In genomic region chr7:57876-58275, GRCh38 we compare ENCODE assay signal across 19 cellular contexts.
DNase-seq lines count a peak whose midpoint lies in the region; TF ChIP-seq lines count a peak whose summit lies in the region.
"Had no signal": no experiment of that assay in that cellular context is flagged by ENCODE, and none has a peak within 500 bp of the region (broad histone marks: within the 10 kb centered on the region; RNA-seq: fewer than 3 reads in every experiment).

No MANE protein-coding gene starts in this region.

- no peak overlapping the region for H3K27ac Mint-ChIP-seq in CD14-positive monocyte
- H3K27ac Mint-ChIP-seq: CD8-positive, alpha-beta memory T cell had no signal

- no peak overlapping the region for H3K4me3 Mint-ChIP-seq in CD14-positive monocyte
- H3K4me3 Mint-ChIP-seq: CD8-positive, alpha-beta memory T cell had no signal

- peaks cover 3 to 9% (median 7%) of the 10 kb centered on the region in 7 donors for H3K9me3 Mint-ChIP-seq in CD14-positive monocyte
- H3K9me3 Mint-ChIP-seq: CD8-positive, alpha-beta memory T cell had no signal

- TF ChIP-seq CTCF in fibroblast of pulmonary artery (IDR thresholded peaks at IDR 0.05; ENCODE audit: low read length, missing control alignments) = no peak
- no peak for TF ChIP-seq CTCF in CD14-positive monocyte (IDR thresholded peaks at IDR 0.05)

- peaks cover 1 to 3% (median 1%) of the 10 kb centered on the region in 3 donors for H3K27me3 Mint-ChIP-seq in CD14-positive monocyte (ENCODE audit: low read depth in 3 of 3)

- no peaks in the 10 kb centered on the region for H3K36me3 Mint-ChIP-seq in CD14-positive monocyte
- H3K36me3 Mint-ChIP-seq: CD8-positive, alpha-beta memory T cell had no signal

- H3K4me1 Mint-ChIP-seq in CD14-positive monocyte = peaks cover 19% of the 10 kb centered on the region
- H3K4me1 Mint-ChIP-seq: CD8-positive, alpha-beta memory T cell had no signal

- DNase-seq in NCI-H1694 treated with DMSO at 0.1 percent for 48 hours (lab: John Stamatoyannopoulos, UW) = peak; percentile 12
- DNase-seq in NCI-H1694 (lab: John Stamatoyannopoulos, UW) = no peak
- DNase-seq in CD1c-positive myeloid dendritic cell (ENCODE audit: extremely low spot score) = peak; percentile 10
- DNase-seq in fibroblast of pulmonary artery (ENCODE audit: low read depth) = peak; percentile 17
- DNase-seq in posterior vena cava (ENCODE audit: low spot score) = peak; percentile 50
- DNase-seq in CD14-positive monocyte (ENCODE audit: low spot score) = no peak
- no peak for DNase-seq in activated T-cell treated with anti-CD3 and anti-CD28 coated beads, Interleukin-2, amount 50 U/mL, for 1 hour
- no peak for DNase-seq in stimulated activated naive CD4-positive, alpha-beta T cell treated with Interleukin-2 at 50 U/mL for 16 hours (lab: John Stamatoyannopoulos, UW)
- DNase-seq: CD8-positive, alpha-beta memory T cell; DMS79 treated with DMSO at 0.1 percent for 48 hours; GDM1; GM23248; KBM-7; NCI-H1436; NCI-H2081; NCI-H510A; NCI-H82; SIG-M5 had no signal

- no peak overlapping the region for H3K4me3 ChIP-seq in fibroblast of pulmonary artery (replicated peaks; ENCODE audit: low read depth, low read length)
- H3K4me3 ChIP-seq: GM12878, GM23248 had no signal

- intact Hi-C loops in posterior vena cava (cut with DNase I) (no loop called here), CD14-positive monocyte (cut with micrococcal nuclease) (no loop called here)

Comparison
In these comparisons a context has a peak if more than half of its experiments do, and no peak if none do; other contexts are left out.
1. DNase-seq: peak in NCI-H1694 treated with DMSO at 0.1 percent for 48 hours (single experiment), CD1c-positive myeloid dendritic cell (single experiment), fibroblast of pulmonary artery (single experiment) and posterior vena cava (single experiment); none in NCI-H1694 (single experiment), CD14-positive monocyte (single experiment), activated T-cell treated with anti-CD3 and anti-CD28 coated beads, Interleukin-2, amount 50 U/mL, for 1 hour (single experiment) and stimulated activated naive CD4-positive, alpha-beta T cell treated with Interleukin-2 at 50 U/mL for 16 hours (single experiment).